8 cellular contexts compared by ENCODE assay signal in genomic region chr12:67442347-67442841, GRCh38.
DNase-seq lines count a peak whose midpoint lies in the region; FAIRE-seq and TF ChIP-seq lines count a peak whose summit lies in the region.

No MANE protein-coding gene starts in this region.

- H3K27me3 ChIP-seq in keratinocyte (ENCODE audit: control insufficient read depth, extremely low read depth, insufficient read depth, low read length) (peaks cover 3% of the 10 kb centered on the region), transverse colon (no peaks in the 10 kb centered on the region)

- H3K9me1 ChIP-seq in keratinocyte (ENCODE audit: control insufficient read depth, extremely low read depth, insufficient read depth, low read length): no peaks in the 10 kb centered on the region

- DNase-seq in NCI-H1417 (lab: John Stamatoyannopoulos, UW): peak; percentile 16 to 59 (median 25)
- no peak for DNase-seq in NCI-H1417 treated with DMSO at 0.1 percent for 48 hours (lab: John Stamatoyannopoulos, UW)
- DNase-seq in OCI-M1 (lab: John Stamatoyannopoulos, UW): peak; percentile 10
- no peak for DNase-seq in keratinocyte (ENCODE audit: low read depth, low spot score)
- DNase-seq in transverse colon: peak; percentile 37
- DNase-seq in H54 (ENCODE audit: insufficient read length, low spot score): no peak
- no peak for DNase-seq in foreskin melanocyte
- no peak for DNase-seq in activated CD4-positive, alpha-beta T cell treated with anti-CD3 and anti-CD28 coated beads, Interleukin-2, amount 50 U/mL, for 4 hours

- H4K20me1 ChIP-seq in keratinocyte (ENCODE audit: control insufficient read depth, extremely low read depth, insufficient read depth, low read length): no peaks in the 10 kb centered on the region

- H2AFZ ChIP-seq in keratinocyte (ENCODE audit: control insufficient read depth, low read length): peak overlapping the region; percentile 37

- TF ChIP-seq POLR2A in transverse colon (IDR thresholded peaks at IDR 0.05) (no peak), H54 (IDR thresholded peaks at IDR 0.05; ENCODE audit: low read depth, low read length) (no peak)

- in situ Hi-C loops in transverse colon (cut with MboI; ENCODE audit: low pct_ligation_motif_present in 1 of 4, low pct_unique_long_range_greater_than_20kb in 1 of 4, low sequenced_read_pairs in 3 of 4): loop anchor here (5.0 to 25.0 kb wide), 4 partner anchors 85 to 502 kb away; no protein-coding TSS in a partner anchor

- H3K9ac ChIP-seq in keratinocyte (ENCODE audit: control insufficient read depth, extremely low read depth, insufficient read depth, low read length): no peak overlapping the region

- FAIRE-seq in keratinocyte (lab: Jason Lieb, UNC) (no peak), H54 (lab: Jason Lieb, UNC) (no peak)

- TF ChIP-seq CTCF in keratinocyte (optimal IDR thresholded peaks at IDR 0.05 in 1 of 3, IDR thresholded peaks at IDR 0.05 in 1 of 3, conservative IDR thresholded peaks at IDR 0.05 in 1 of 3; ENCODE audit: extremely low read depth in 1 of 3, insufficient read depth in 2 of 3, low read length in 3 of 3) (no peak), transverse colon (IDR thresholded peaks at IDR 0.05) (no peak)

- H3K27ac ChIP-seq in keratinocyte (ENCODE audit: control insufficient read depth, insufficient read depth, low read length) (no peak overlapping the region), transverse colon (peak overlapping the region; percentile 3 to 33 (median 8))

- H3K36me3 ChIP-seq in keratinocyte (ENCODE audit: control insufficient read depth in 2 of 2, extremely low read depth in 1 of 2, insufficient read depth in 2 of 2, low read length in 2 of 2) (no peaks in the 10 kb centered on the region), transverse colon (no peaks in the 10 kb centered on the region)

- H3K9me3 ChIP-seq in keratinocyte (ENCODE audit: control insufficient read depth, low read depth, low read length): no peaks in the 10 kb centered on the region
- H3K9me3 ChIP-seq in transverse colon: no peaks in the 10 kb centered on the region

- H3K4me3 ChIP-seq in keratinocyte (ENCODE audit: control insufficient read depth in 2 of 3, extremely low read depth in 1 of 3, insufficient read depth in 2 of 3, low read depth in 1 of 3, low read length in 3 of 3) (no peak overlapping the region), transverse colon (peak overlapping the region in 1 of 4 donors; percentile 11)

- intact Hi-C loops in transverse colon (cut with DNase I; ENCODE audit: low total_unique reads): loop anchor here (10.0 kb wide), 1 partner anchor 88 kb away; no protein-coding TSS in a partner anchor

- TF ChIP-seq EP300 in transverse colon (IDR thresholded peaks at IDR 0.05; ENCODE audit: low read depth): no peak

- 25 to 31% methylated on average over 3 to 11 of the region's 11 CpGs for WGBS in transverse colon (ENCODE audit: low coverage in 1 of 2), 2 donors

- dilution Hi-C loops in keratinocyte (cut with MboI; ENCODE audit: extremely low pct_ligation_motif_present, low sequenced_read_pairs): no loop called here

- no peak overlapping the region for H3K4me2 ChIP-seq in keratinocyte (ENCODE audit: control insufficient read depth, extremely low read depth, insufficient read depth, low read depth, low read length)

- H3K4me1 ChIP-seq in keratinocyte (ENCODE audit: control insufficient read depth, extremely low read depth, insufficient read depth, low read length): peaks cover 5% of the 10 kb centered on the region
- peaks cover 8 to 17% (median 9%) of the 10 kb centered on the region in 4 donors for H3K4me1 ChIP-seq in transverse colon

- no peaks in the 10 kb centered on the region for H3K79me2 ChIP-seq in keratinocyte (ENCODE audit: control insufficient read depth, insufficient read depth, low read length)

Comparison
In these comparisons a context has a peak if more than half of its experiments do, and no peak if none do; other contexts are left out.
1. DNase-seq: peak in NCI-H1417 (3 of 3), OCI-M1 (single experiment) and transverse colon (single experiment); none in NCI-H1417 treated with DMSO at 0.1 percent for 48 hours (single experiment), keratinocyte (single experiment), H54 (single experiment), foreskin melanocyte (single experiment) and activated CD4-positive, alpha-beta T cell treated with anti-CD3 and anti-CD28 coated beads, Interleukin-2, amount 50 U/mL, for 4 hours (0 of 2).